In genomic region chr5:89606901-89607554, GRCh38 we compare ENCODE assay signal across 19 cellular contexts.
DNase-seq lines count a peak whose midpoint lies in the region; ATAC-seq, FAIRE-seq and TF ChIP-seq lines count a peak whose summit lies in the region.
"Had no signal": no experiment of that assay in that cellular context is flagged by ENCODE, and none has a peak within 500 bp of the region (broad histone marks: within the 10 kb centered on the region; RNA-seq: fewer than 3 reads in every experiment).

No MANE protein-coding gene starts in this region.

- H4K20me1 ChIP-seq in MM.1S (ENCODE audit: insufficient read depth, low read length) (no peaks in the 10 kb centered on the region), GM12878 (ENCODE audit: control insufficient read depth, insufficient read depth) (no peaks in the 10 kb centered on the region), neural progenitor cell (ENCODE audit: low read depth) (no peaks in the 10 kb centered on the region), GM23248 (ENCODE audit: insufficient read depth) (no peaks in the 10 kb centered on the region)

- TF ChIP-seq RAD21 in GM12878 (IDR thresholded peaks at IDR 0.05; ENCODE audit: insufficient read depth, low read depth, low read length) = no peak

- H3K27me3 ChIP-seq in MM.1S (replicated peaks; ENCODE audit: insufficient read depth, low read length) = no peaks in the 10 kb centered on the region
- H3K27me3 ChIP-seq in GM12878 (replicated peaks in 1 of 2; ENCODE audit: control insufficient read depth in 2 of 2, insufficient read depth in 2 of 2, low read length in 1 of 2) = no peaks in the 10 kb centered on the region
- no peaks in the 10 kb centered on the region for H3K27me3 ChIP-seq in neural progenitor cell
- H3K27me3 ChIP-seq in heart right ventricle = no peaks in the 10 kb centered on the region
- no peaks in the 10 kb centered on the region for H3K27me3 ChIP-seq in GM23248 (replicated peaks; ENCODE audit: insufficient read depth)
- H3K27me3 ChIP-seq: MG63 had no signal

- H3K36me3 ChIP-seq in MM.1S (replicated peaks; ENCODE audit: insufficient read depth, low read length) (no peaks in the 10 kb centered on the region), GM12878 (ENCODE audit: control insufficient read depth in 2 of 2, insufficient read depth in 2 of 2, low read length in 1 of 2) (no peaks in the 10 kb centered on the region), neural progenitor cell (no peaks in the 10 kb centered on the region), heart right ventricle (no peaks in the 10 kb centered on the region), GM23248 (ENCODE audit: low read depth) (no peaks in the 10 kb centered on the region)
- H3K36me3 ChIP-seq: MG63 had no signal

- H3K4me3 ChIP-seq in MM.1S (ENCODE audit: low read length) = peak overlapping the region; percentile 33
- H3K4me3 ChIP-seq in GM12878 = no peak overlapping the region
- H3K4me3 ChIP-seq in neural progenitor cell = no peak overlapping the region
- H3K4me3 ChIP-seq in heart right ventricle = no peak overlapping the region
- H3K4me3 ChIP-seq in GM23248 = no peak overlapping the region
- H3K4me3 ChIP-seq: MG63 had no signal

- DNase-seq in GM12891 (ENCODE audit: insufficient read length, low spot score) (no peak), MM.1S (peak; percentile 50), GM12878 (ENCODE audit: low read depth, low spot score) (no peak), neural progenitor cell (ENCODE audit: low spot score) (peak; percentile 5), D721Med (ENCODE audit: insufficient read length, low spot score) (no peak), heart right ventricle (no peak), GM23248 (no peak)
- DNase-seq: ACHN, AML-193, DMS79, GOT3, HFFc6, Karpas-422, MG63, NCI-H1105 treated with DMSO at 0.1 percent for 48 hours, NCI-H187 treated with DMSO at 0.1 percent for 48 hours, NCI-H446, NCI-H774 had no signal

- CTCF ChIA-PET in GM12878 (lab: Yijun Ruan, JAX) = no interaction called here

- H3K9me2 ChIP-seq in MM.1S (replicated peaks; ENCODE audit: insufficient read depth, low read length) = no peaks in the 10 kb centered on the region
- no peaks in the 10 kb centered on the region for H3K9me2 ChIP-seq in GM23248 (ENCODE audit: insufficient read depth)

- peaks cover 18% of the 10 kb centered on the region for H3F3A ChIP-seq in MM.1S (ENCODE audit: insufficient read depth, low read length)
- H3F3A ChIP-seq in neural progenitor cell (ENCODE audit: low read depth) = no peaks in the 10 kb centered on the region
- no peaks in the 10 kb centered on the region for H3F3A ChIP-seq in GM23248 (ENCODE audit: insufficient read depth)

- WGBS in GM12878 (ENCODE audit: insufficient coverage, insufficient replicate concordance, low lambda C conversion rate, missing lambda C conversion rate) = 60% methylated on average over 5 of the region's 5 CpGs
- WGBS in heart right ventricle, 2 donors = 75 to 78% methylated on average over 5 of the region's 5 CpGs
- 59 to 74% methylated on average over 5 of the region's 5 CpGs for WGBS in GM23248 (ENCODE audit: low coverage in 1 of 2, low lambda C conversion rate in 2 of 2, missing lambda C conversion rate in 2 of 2), 2 experiments

- H3K9me3 ChIP-seq in MM.1S (replicated peaks; ENCODE audit: insufficient read depth, low read length) (no peaks in the 10 kb centered on the region), GM12878 (replicated peaks; ENCODE audit: control insufficient read depth, insufficient read depth, low read length) (no peaks in the 10 kb centered on the region), neural progenitor cell (ENCODE audit: low read depth) (no peaks in the 10 kb centered on the region), heart right ventricle (peaks cover 0 to 13% (median 0%) of the 10 kb centered on the region in 11 donors), GM23248 (ENCODE audit: low read depth) (no peaks in the 10 kb centered on the region)
- H3K9me3 ChIP-seq: MG63 had no signal

- peak overlapping the region; percentile 21; the same call in 1 of the 2 replicates for H3K9ac ChIP-seq in MM.1S (ENCODE audit: low read length)
- H3K9ac ChIP-seq in GM12878 (ENCODE audit: control insufficient read depth, insufficient read depth, low read length) = no peak overlapping the region
- no peak overlapping the region for H3K9ac ChIP-seq in neural progenitor cell
- H3K9ac ChIP-seq in GM23248 = no peak overlapping the region

- peak overlapping the region; percentile 50 for H3K27ac Mint-ChIP-seq in neural progenitor cell
- H3K27ac Mint-ChIP-seq: HFFc6 had no signal

- H2AFZ ChIP-seq in MM.1S (ENCODE audit: low read length) (peak overlapping the region; percentile 76), GM12878 (ENCODE audit: control insufficient read depth, low read depth, low read length) (peak overlapping the region; percentile 67), neural progenitor cell (replicated peaks) (peak overlapping the region; percentile 97), GM23248 (no peak overlapping the region)

- no peak overlapping the region for H3K4me3 Mint-ChIP-seq in neural progenitor cell
- H3K4me3 Mint-ChIP-seq: HFFc6 had no signal

- H3K4me1 Mint-ChIP-seq in neural progenitor cell = peaks cover 10% of the 10 kb centered on the region

- H3K27ac ChIP-seq in MM.1S (ENCODE audit: low read length) = peak overlapping the region; percentile 72
- H3K27ac ChIP-seq in GM12878 (ENCODE audit: control insufficient read depth, insufficient read depth) = no peak overlapping the region
- no peak overlapping the region for H3K27ac ChIP-seq in neural progenitor cell
- H3K27ac ChIP-seq in heart right ventricle = no peak overlapping the region
- H3K27ac ChIP-seq in GM23248 = no peak overlapping the region

- RAD21 ChIA-PET in GM12878 (lab: Charles Lee; ENCODE audit: unreplicated experiment) = no interaction called here

- no peaks in the 10 kb centered on the region for H3K36me3 Mint-ChIP-seq in neural progenitor cell

- in situ Hi-C loops in GM12878 (cut with MboI) (no loop called here), GM23248 (cut with MboI) (no loop called here)

- intact Hi-C loops in GM12878 (cut with micrococcal nuclease; ENCODE audit: unreplicated experiment) = loop anchor here (5.0 kb wide), 1 partner anchor 170 kb away; no protein-coding TSS in a partner anchor
- intact Hi-C loops in heart right ventricle (cut with DNase I) = no loop called here

- TF ChIP-seq POLR2A in GM12891 (IDR thresholded peaks at IDR 0.05; ENCODE audit: low read depth, low read length) = no peak
- no peak for TF ChIP-seq POLR2A in GM12878 (IDR thresholded peaks at IDR 0.05; ENCODE audit: low read depth, low read length)

- H3K4me1 ChIP-seq in MM.1S (ENCODE audit: low read length) (peaks cover 26% of the 10 kb centered on the region), GM12878 (ENCODE audit: control insufficient read depth, insufficient read depth, low read length) (no peaks in the 10 kb centered on the region), neural progenitor cell (peaks cover 10% of the 10 kb centered on the region), heart right ventricle (no peaks in the 10 kb centered on the region), GM23248 (ENCODE audit: insufficient read depth) (no peaks in the 10 kb centered on the region)

- no TSS peak for BruUV-seq in GM12878 (replicated peaks; lab: Mats Ljungman, UMichigan)

- peak overlapping the region; percentile 79 for H3K4me2 ChIP-seq in MM.1S (ENCODE audit: low read depth, low read length)
- H3K4me2 ChIP-seq in GM12878 (ENCODE audit: control insufficient read depth, insufficient read depth) = no peak overlapping the region
- H3K4me2 ChIP-seq in neural progenitor cell = no peak overlapping the region
- no peak overlapping the region for H3K4me2 ChIP-seq in GM23248 (ENCODE audit: unreplicated experiment)

- peaks cover 12% of the 10 kb centered on the region for H3K9me3 Mint-ChIP-seq in neural progenitor cell

- ATAC-seq in GM12878 (no peak), heart right ventricle (no peak)
- ATAC-seq: Panc1 had no signal

- no peak for TF ChIP-seq CTCF in MM.1S (IDR thresholded peaks at IDR 0.05; ENCODE audit: low read length)
- TF ChIP-seq CTCF in GM12878 (IDR thresholded peaks at IDR 0.05 in 2 of 3, conservative IDR thresholded peaks at IDR 0.05 in 1 of 3; ENCODE audit: control insufficient read depth in 2 of 3, extremely low read depth in 1 of 3, insufficient read depth in 1 of 3, low read depth in 3 of 3, low read length in 3 of 3) = no peak
- TF ChIP-seq CTCF in neural progenitor cell (IDR thresholded peaks at IDR 0.05) = no peak
- TF ChIP-seq CTCF in D721Med (IDR thresholded peaks at IDR 0.05; ENCODE audit: insufficient read depth, missing control alignments) = no peak
- no peak for TF ChIP-seq CTCF in heart right ventricle (IDR thresholded peaks at IDR 0.05)

- H3K79me2 ChIP-seq in MM.1S (ENCODE audit: low read length) = no peaks in the 10 kb centered on the region
- H3K79me2 ChIP-seq in GM12878 (ENCODE audit: control insufficient read depth, insufficient read depth, low read length) = no peaks in the 10 kb centered on the region
- no peaks in the 10 kb centered on the region for H3K79me2 ChIP-seq in neural progenitor cell (ENCODE audit: low read depth)
- no peaks in the 10 kb centered on the region for H3K79me2 ChIP-seq in GM23248 (ENCODE audit: insufficient read depth)

- SMC1A ChIA-PET in GM12878 (lab: Charles Lee; ENCODE audit: uncharacterized antibody, unreplicated experiment) = interaction anchor here (2.4 kb wide), 2 partner anchors 10 to 13 kb away, joined by 7 to 10 read pairs; no protein-coding TSS in a partner anchor

- FAIRE-seq in GM12891 (lab: Jason Lieb, UNC) = peak; percentile 71
- FAIRE-seq in GM12878 (lab: Jason Lieb, UNC) = peak; percentile 83
- no peak for FAIRE-seq in D721Med (lab: Jason Lieb, UNC)

- peaks cover under 1% of the 10 kb centered on the region for H3K27me3 Mint-ChIP-seq in neural progenitor cell (ENCODE audit: insufficient read depth, low read depth)

- POLR2A ChIA-PET in GM12878 (lab: Charles Lee) = no interaction called here

- TF ChIP-seq EP300 in GM12878 (IDR thresholded peaks at IDR 0.05; ENCODE audit: borderline replicate concordance in 1 of 2, control insufficient read depth in 1 of 2, low read depth in 2 of 2, low read length in 2 of 2) = no peak

TF ChIP-seq in GM12891, 5 proteins besides CTCF, POLR2A, EP300 and RAD21:
- TF ChIP-seq POU2F2 (IDR thresholded peaks at IDR 0.05; ENCODE audit: low read depth, low read length) (no peak), SPI1 (IDR thresholded peaks at IDR 0.05; ENCODE audit: low read depth, low read length) (no peak), PAX5 (IDR thresholded peaks at IDR 0.05; ENCODE audit: insufficient read depth, low read length, severe bottlenecking) (no peak), TAF1 (IDR thresholded peaks at IDR 0.05; ENCODE audit: low read depth, low read length) (no peak), POLR2AphosphoS5 (IDR thresholded peaks at IDR 0.05; ENCODE audit: low read depth, low read length) (no peak)

Comparison
In these comparisons a context has a peak if more than half of its experiments do, and no peak if none do; other contexts are left out.
1. DNase-seq: peak in MM.1S (single experiment) and neural progenitor cell (single experiment); none in GM12891 (single experiment), GM12878 (single experiment), D721Med (single experiment), heart right ventricle (0 of 2) and GM23248 (single experiment).